1 cellular context compared by ENCODE assay signal in genomic region chr15:75449585-75450306, GRCh38.
TF ChIP-seq lines count a peak whose summit lies in the region.

No MANE protein-coding gene starts in this region.

TF ChIP-seq in neural cell, 6 proteins besides CTCF, POLR2A, EP300 and RAD21 (continued from another document):
- no peak for TF ChIP-seq EZH2 (IDR thresholded peaks at IDR 0.05; ENCODE audit: borderline replicate concordance, insufficient read depth, low read length, poor library complexity, severe bottlenecking)
